In genomic region chr7:151415375-151416112, GRCh38 we compare ENCODE assay signal across 1 cellular context.
TF ChIP-seq lines count a peak whose summit lies in the region.

No MANE protein-coding gene starts in this region.

TF ChIP-seq in GM23338, 12 proteins besides CTCF, POLR2A, EP300 and RAD21 (continued from another document):
- TF ChIP-seq CREB1 (CRISPR knock-in tag; IDR thresholded peaks at IDR 0.05; ENCODE audit: low read depth) (no peak), EZH2 (IDR thresholded peaks at IDR 0.05; ENCODE audit: low read depth, unreplicated experiment) (no peak), EZH2phosphoT487 (IDR thresholded peaks at IDR 0.05; ENCODE audit: unreplicated experiment) (no peak), ZNF114 (CRISPR knock-in tag; IDR thresholded peaks at IDR 0.05) (no peak)
